In the genomic region with DNA sequence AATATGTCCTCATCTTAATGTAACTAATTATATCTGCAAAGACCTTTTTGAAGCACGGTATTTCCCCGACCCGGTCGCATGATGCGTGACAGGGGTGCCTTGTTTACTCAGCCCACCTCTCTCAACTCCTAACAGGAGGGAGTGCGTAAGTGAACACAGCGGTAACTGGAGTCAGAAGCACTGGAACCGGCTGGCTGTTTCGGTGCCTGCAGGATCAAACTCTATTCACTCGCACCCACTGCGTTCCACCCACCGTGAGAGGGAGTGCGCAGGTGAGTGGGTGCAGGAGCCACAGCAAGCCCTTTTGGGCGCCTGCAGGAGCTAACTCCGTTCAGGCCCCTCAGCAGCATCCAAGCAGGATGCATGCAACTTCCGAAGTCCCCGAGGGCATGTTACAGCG, we compare ENCODE assay signal across 1 cellular context.
TF ChIP-seq lines count a peak whose summit lies in the region.

No MANE protein-coding gene starts in this region.

TF ChIP-seq in GM23338, 12 proteins besides CTCF, POLR2A, EP300 and RAD21 (continued from another document):
- TF ChIP-seq, protein P1, sequence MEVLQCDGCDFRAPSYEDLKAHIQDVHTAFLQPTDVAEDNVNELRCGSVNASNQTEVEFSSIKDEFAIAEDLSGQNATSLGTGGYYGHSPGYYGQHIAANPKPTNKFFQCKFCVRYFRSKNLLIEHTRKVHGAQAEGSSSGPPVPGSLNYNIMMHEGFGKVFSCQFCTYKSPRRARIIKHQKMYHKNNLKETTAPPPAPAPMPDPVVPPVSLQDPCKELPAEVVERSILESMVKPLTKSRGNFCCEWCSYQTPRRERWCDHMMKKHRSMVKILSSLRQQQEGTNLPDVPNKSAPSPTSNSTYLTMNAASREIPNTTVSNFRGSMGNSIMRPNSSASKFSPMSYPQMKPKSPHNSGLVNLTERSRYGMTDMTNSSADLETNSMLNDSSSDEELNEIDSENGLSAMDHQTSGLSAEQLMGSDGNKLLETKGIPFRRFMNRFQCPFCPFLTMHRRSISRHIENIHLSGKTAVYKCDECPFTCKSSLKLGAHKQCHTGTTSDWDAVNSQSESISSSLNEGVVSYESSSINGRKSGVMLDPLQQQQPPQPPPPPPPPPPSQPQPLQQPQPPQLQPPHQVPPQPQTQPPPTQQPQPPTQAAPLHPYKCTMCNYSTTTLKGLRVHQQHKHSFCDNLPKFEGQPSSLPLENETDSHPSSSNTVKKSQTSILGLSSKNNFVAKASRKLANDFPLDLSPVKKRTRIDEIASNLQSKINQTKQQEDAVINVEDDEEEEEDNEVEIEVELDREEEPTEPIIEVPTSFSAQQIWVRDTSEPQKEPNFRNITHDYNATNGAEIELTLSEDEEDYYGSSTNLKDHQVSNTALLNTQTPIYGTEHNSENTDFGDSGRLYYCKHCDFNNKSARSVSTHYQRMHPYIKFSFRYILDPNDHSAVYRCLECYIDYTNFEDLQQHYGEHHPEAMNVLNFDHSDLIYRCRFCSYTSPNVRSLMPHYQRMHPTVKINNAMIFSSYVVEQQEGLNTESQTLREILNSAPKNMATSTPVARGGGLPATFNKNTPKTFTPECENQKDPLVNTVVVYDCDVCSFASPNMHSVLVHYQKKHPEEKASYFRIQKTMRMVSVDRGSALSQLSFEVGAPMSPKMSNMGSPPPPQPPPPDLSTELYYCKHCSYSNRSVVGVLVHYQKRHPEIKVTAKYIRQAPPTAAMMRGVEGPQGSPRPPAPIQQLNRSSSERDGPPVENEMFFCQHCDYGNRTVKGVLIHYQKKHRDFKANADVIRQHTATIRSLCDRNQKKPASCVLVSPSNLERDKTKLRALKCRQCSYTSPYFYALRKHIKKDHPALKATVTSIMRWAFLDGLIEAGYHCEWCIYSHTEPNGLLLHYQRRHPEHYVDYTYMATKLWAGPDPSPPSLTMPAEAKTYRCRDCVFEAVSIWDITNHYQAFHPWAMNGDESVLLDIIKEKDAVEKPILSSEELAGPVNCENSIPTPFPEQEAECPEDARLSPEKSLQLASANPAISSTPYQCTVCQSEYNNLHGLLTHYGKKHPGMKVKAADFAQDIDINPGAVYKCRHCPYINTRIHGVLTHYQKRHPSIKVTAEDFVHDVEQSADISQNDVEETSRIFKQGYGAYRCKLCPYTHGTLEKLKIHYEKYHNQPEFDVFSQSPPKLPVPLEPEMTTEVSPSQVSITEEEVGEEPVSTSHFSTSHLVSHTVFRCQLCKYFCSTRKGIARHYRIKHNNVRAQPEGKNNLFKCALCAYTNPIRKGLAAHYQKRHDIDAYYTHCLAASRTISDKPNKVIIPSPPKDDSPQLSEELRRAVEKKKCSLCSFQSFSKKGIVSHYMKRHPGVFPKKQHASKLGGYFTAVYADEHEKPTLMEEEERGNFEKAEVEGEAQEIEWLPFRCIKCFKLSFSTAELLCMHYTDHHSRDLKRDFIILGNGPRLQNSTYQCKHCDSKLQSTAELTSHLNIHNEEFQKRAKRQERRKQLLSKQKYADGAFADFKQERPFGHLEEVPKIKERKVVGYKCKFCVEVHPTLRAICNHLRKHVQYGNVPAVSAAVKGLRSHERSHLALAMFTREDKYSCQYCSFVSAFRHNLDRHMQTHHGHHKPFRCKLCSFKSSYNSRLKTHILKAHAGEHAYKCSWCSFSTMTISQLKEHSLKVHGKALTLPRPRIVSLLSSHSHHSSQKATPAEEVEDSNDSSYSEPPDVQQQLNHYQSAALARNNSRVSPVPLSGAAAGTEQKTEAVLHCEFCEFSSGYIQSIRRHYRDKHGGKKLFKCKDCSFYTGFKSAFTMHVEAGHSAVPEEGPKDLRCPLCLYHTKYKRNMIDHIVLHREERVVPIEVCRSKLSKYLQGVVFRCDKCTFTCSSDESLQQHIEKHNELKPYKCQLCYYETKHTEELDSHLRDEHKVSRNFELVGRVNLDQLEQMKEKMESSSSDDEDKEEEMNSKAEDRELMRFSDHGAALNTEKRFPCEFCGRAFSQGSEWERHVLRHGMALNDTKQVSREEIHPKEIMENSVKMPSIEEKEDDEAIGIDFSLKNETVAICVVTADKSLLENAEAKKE (CRISPR knock-in tag; IDR thresholded peaks at IDR 0.05): no peak
